ENCODE assay signal across 9 cellular contexts in the genomic region with DNA sequence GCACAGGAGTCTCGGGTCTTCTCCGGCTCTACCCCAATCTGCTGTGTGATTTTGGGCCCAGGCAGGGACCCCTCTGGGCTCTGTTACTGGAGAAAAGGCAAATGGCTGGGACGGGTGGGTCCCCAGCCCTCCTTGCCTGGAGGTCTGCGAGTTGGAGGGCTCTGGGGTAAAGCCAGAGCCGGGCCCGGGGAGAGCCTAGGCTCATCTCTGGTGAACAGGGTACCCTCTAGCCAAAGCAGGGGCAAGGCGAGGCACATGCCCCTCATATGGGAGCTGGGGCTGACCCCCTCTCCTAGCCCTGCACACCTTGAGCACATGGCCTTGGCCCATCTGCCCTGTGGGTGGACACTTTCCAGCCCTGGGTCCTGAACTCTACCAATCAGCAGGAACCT. TPM values are rescaled to one million over a fixed set of nuclear protein-coding genes. Genes with fewer than 3 reads are reported as not detected.
DNase-seq lines count a peak whose midpoint lies in the region; ATAC-seq and TF ChIP-seq lines count a peak whose summit lies in the region.
"Not testable (repeated sequence)": the region's sequence is repeated elsewhere in the genome, so short reads cannot be mapped to it uniquely, and the experiment has no call there.
"Had no signal": no experiment of that assay in that cellular context is flagged by ENCODE, and none has a peak within 500 bp of the region (broad histone marks: within the 10 kb centered on the region; RNA-seq: fewer than 3 reads in every experiment).

No MANE protein-coding gene starts in this region.

- H3K36me3 ChIP-seq in MG63; adrenal gland (replicated peaks in 1 of 2); heart left ventricle; right lobe of liver; psoas muscle (ENCODE audit: insufficient read depth in 1 of 2, low read depth in 1 of 2): not testable (repeated sequence)

- H3K27ac ChIP-seq in adrenal gland (peak overlapping the region in 2 of 5 donors; percentile 21 to 72), heart left ventricle (peak overlapping the region in 2 of 12 donors; percentile 52 to 70)
- not testable (repeated sequence) for H3K27ac ChIP-seq in right lobe of liver, psoas muscle

- TF ChIP-seq CTCF in adrenal gland (IDR thresholded peaks at IDR 0.05); heart left ventricle (IDR thresholded peaks at IDR 0.05); right lobe of liver (IDR thresholded peaks at IDR 0.05); psoas muscle (IDR thresholded peaks at IDR 0.05); type B pancreatic cell (conservative IDR thresholded peaks at IDR 0.05): not testable (repeated sequence)

- not testable (repeated sequence) for H3K4me3 Mint-ChIP-seq in type B pancreatic cell

- H3K4me1 Mint-ChIP-seq in type B pancreatic cell (ENCODE audit: unreplicated experiment), result not testable (repeated sequence)

- H3K27me3 Mint-ChIP-seq in type B pancreatic cell, result not testable (repeated sequence)

- H3K9me3 ChIP-seq in MG63; adrenal gland (replicated peaks in 1 of 3); heart left ventricle; right lobe of liver; psoas muscle: not testable (repeated sequence)

- H3K9me3 Mint-ChIP-seq in type B pancreatic cell, result not testable (repeated sequence)

- not testable (repeated sequence) for H3K4me3 ChIP-seq in MG63, adrenal gland, heart left ventricle, right lobe of liver, psoas muscle

- not testable (repeated sequence) for H3K36me3 Mint-ChIP-seq in type B pancreatic cell

- not testable (repeated sequence) for H3K4me1 ChIP-seq in adrenal gland (replicated peaks in 1 of 2); heart left ventricle; right lobe of liver; psoas muscle

- intact Hi-C loops in adrenal gland (cut with DNase I); heart left ventricle (cut with DNase I); right lobe of liver (cut with DNase I); psoas muscle (cut with DNase I): not testable (repeated sequence)

- WGBS in adrenal gland, 4 donors, result 63 to 96% (median 77%) methylated on average over 3 to 7 of the region's 7 CpGs; no CpG with 5 or more reads in 1 of the 4 donors
- WGBS in heart left ventricle, 4 donors, result 96 to 98% (median 97%) methylated on average over 4 to 7 of the region's 7 CpGs
- WGBS in right lobe of liver (ENCODE audit: insufficient coverage, low coverage, low lambda C conversion rate, missing lambda C conversion rate), result 92% methylated on average over 4 of the region's 7 CpGs
- 72 to 94% (median 76%) methylated on average over 6 to 7 of the region's 7 CpGs for WGBS in psoas muscle, 3 donors

- ATAC-seq in esophagus mucosa, result peak; percentile 1
- ATAC-seq in heart left ventricle, right lobe of liver, psoas muscle: not testable (repeated sequence)

- peak; percentile 1 for DNase-seq in MG63
- DNase-seq in adrenal gland, result peak in 4 of 7 donors; percentile 9 to 17 (median 14)
- DNase-seq in heart left ventricle, result peak in 3 of 5 donors; percentile 4 to 27 (median 13)
- peak in 2 of 3 donors; percentile 8 to 31 for DNase-seq in right lobe of liver
- DNase-seq in psoas muscle, result peak; percentile 15 to 28
- DNase-seq in type B pancreatic cell (ENCODE audit: extremely low spot score, unreplicated experiment), result peak; percentile 18

- not testable (repeated sequence) for TF ChIP-seq POLR2A in adrenal gland (IDR thresholded peaks at IDR 0.05); heart left ventricle (IDR thresholded peaks at IDR 0.05); right lobe of liver (IDR thresholded peaks at IDR 0.05)

- not testable (repeated sequence) for H3K27ac Mint-ChIP-seq in type B pancreatic cell

- not testable (repeated sequence) for H3K27me3 ChIP-seq in MG63; adrenal gland; heart left ventricle; right lobe of liver; psoas muscle (ENCODE audit: insufficient read depth in 3 of 3, low read length in 2 of 3)

RNA-seq across cellular contexts. Expression of a gene that starts 33.7 kb away (rescaled TPM):
- not detected in 2 replicates for total RNA-seq in MG63 (2014; rRNA removed; shearing (Covaris generic); ENCODE audit: low replicate concordance)
- total RNA-seq in adrenal gland (1 to 10 TPM in 7 of 8 donors, under 1 TPM in 1; 0.72 to 9.1 (median 3.1) TPM), esophagus mucosa (0.48 TPM), heart left ventricle (1 to 10 TPM in 5 of 9 donors, under 1 TPM in 3, not detected in 1; 0.69 to 5.9 (median 1.5) TPM), right lobe of liver (1 to 10 TPM in 4 of 6 experiments, under 1 TPM in 2; 0.68 to 9.2 (median 2.2) TPM), psoas muscle (1 to 10 TPM in 1 of 4 donors, under 1 TPM in 1, not detected in 2; 0.90 to 1.5 TPM), type B pancreatic cell (ENCODE audit: low replicate concordance) (not detected in 2 replicates)
- polyA plus RNA-seq in adrenal gland (10 to 100 TPM in 1 of 3 donors, 1 to 10 TPM in 1, under 1 TPM in 1; 0.46 to 10.4 (median 3.2) TPM), heart left ventricle (1 to 10 TPM; 1.5 to 2.0 TPM), psoas muscle (under 1 TPM; 0.34 to 0.74 (median 0.35) TPM)
- total RNA-seq: Daoy, HT1080 had no signal

RNA-seq across cellular contexts. Expression of a gene that starts 46.9 kb away (rescaled TPM):
- not detected in 2 replicates for total RNA-seq in MG63 (2014; rRNA removed; shearing (Covaris generic); ENCODE audit: low replicate concordance)
- total RNA-seq in adrenal gland (10 to 100 TPM in 1 of 8 donors, 1 to 10 TPM in 7; 4.8 to 11.7 (median 7.5) TPM), esophagus mucosa (1.00 TPM), heart left ventricle (1 to 10 TPM; 1.1 to 6.3 (median 2.1) TPM), right lobe of liver (1 to 10 TPM; 2.6 to 6.1 (median 4.2) TPM), psoas muscle (1 to 10 TPM in 3 of 4 donors, under 1 TPM in 1; 0.71 to 2.2 (median 1.9) TPM), type B pancreatic cell (ENCODE audit: low replicate concordance) (0.22 TPM in 1 of 2 replicates, not detected in the other)
- polyA plus RNA-seq in adrenal gland (10 to 100 TPM in 1 of 3 donors, 1 to 10 TPM in 2; 1.7 to 17.0 (median 8.4) TPM), heart left ventricle (1 to 10 TPM; 2.1 to 3.3 TPM), psoas muscle (1 to 10 TPM in 2 of 3 donors, under 1 TPM in 1; 0.71 to 1.9 (median 1.4) TPM)
- total RNA-seq: Daoy had no signal
